13 cellular contexts compared by ENCODE assay signal in the genomic region with DNA sequence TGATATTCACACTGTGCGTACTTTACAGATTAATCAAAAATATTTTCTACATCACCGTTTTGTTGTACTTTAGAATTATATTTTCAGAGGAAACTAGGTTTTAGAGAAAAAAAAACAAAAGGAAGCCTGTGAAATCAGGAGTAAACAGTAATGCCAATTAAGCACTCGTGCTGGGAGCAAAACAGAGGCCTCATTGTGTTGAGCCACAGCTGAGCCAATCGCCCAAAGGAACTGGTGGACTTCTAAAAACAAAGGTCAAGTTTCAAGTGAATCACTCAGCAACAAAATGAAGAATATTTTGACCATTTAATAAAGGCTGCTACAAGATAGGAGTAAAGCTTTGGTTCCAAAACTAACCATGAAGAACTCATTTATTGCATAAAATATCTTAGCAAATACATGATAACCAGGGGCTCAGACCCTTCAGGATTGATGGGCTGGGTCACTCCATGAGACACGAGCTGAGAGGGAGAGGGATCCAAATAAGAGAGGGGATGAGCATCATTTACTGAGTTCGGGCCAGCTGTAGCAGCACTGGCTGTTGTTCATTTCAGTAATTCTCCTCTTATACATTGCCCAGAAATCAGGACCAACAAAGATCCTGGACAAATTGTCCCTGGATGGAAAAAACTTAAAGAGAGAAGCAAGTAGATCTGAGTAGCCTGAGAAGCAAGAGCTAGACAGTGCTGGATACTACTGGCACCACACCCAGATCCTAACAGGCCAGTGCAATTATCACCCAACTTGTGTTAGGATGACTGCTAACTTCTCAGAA. TPM values are rescaled to one million over a fixed set of nuclear protein-coding genes. Genes with fewer than 3 reads are reported as not detected.
DNase-seq lines count a peak whose midpoint lies in the region; ATAC-seq and TF ChIP-seq lines count a peak whose summit lies in the region.
"Had no signal": no experiment of that assay in that cellular context is flagged by ENCODE, and none has a peak within 500 bp of the region (broad histone marks: within the 10 kb centered on the region; RNA-seq: fewer than 3 reads in every experiment).

No MANE protein-coding gene starts in this region.

- TF ChIP-seq CTCF in Panc1 (IDR thresholded peaks at IDR 0.05) (no peak), tibial artery (IDR thresholded peaks at IDR 0.05) (no peak)

- no peaks in the 10 kb centered on the region for H3K36me3 ChIP-seq in Panc1 (ENCODE audit: control insufficient read depth, insufficient read depth, low read length)
- H3K36me3 ChIP-seq in tibial artery = no peaks in the 10 kb centered on the region

- H3K27ac ChIP-seq in Panc1 (ENCODE audit: low read length) (peak overlapping the region; percentile 13; the same call in 1 of the 2 replicates), tibial artery (no peak overlapping the region)

- H3K4me1 ChIP-seq in Panc1 (ENCODE audit: control insufficient read depth, insufficient read depth, low read length) (peaks cover 4% of the 10 kb centered on the region), tibial artery (peaks cover 0 to 10% (median 0%) of the 10 kb centered on the region in 4 donors)

- no TSS peak for BruUV-seq in Panc1 (replicated peaks; lab: Mats Ljungman, UMichigan)

- H3K4me3 ChIP-seq in Panc1 (ENCODE audit: low read depth in 2 of 2, low read length in 2 of 2) (no peak overlapping the region), tibial artery (no peak overlapping the region)

- intact Hi-C loops in Panc1 (cut with micrococcal nuclease; ENCODE audit: unreplicated experiment) = no loop called here
- intact Hi-C loops in tibial artery (cut with DNase I; ENCODE audit: low total_unique reads) = no loop called here

- no peaks in the 10 kb centered on the region for H3K9me3 ChIP-seq in Panc1 (ENCODE audit: control insufficient read depth, insufficient read depth, low read depth, low read length)
- H3K9me3 ChIP-seq in tibial artery = no peaks in the 10 kb centered on the region

- H3K27me3 ChIP-seq in Panc1 (ENCODE audit: control insufficient read depth, insufficient read depth, low read length) = no peaks in the 10 kb centered on the region
- H3K27me3 ChIP-seq in tibial artery = no peaks in the 10 kb centered on the region

- CTCF ChIA-PET in Panc1 (lab: Charles Lee) = interaction anchor here (0.5 kb wide), 1 partner anchor 276 kb away, joined by 4 read pairs; no protein-coding TSS in a partner anchor

- peak; percentile 48; the same call in 1 of the 2 replicates for ATAC-seq in Panc1
- ATAC-seq in HG02970 (IDR thresholded peaks at IDR 0.05; ENCODE audit: low FRiP score, unreplicated experiment) = no peak
- ATAC-seq: activated CD4-positive, alpha-beta T cell treated with anti-CD3 and anti-CD28 coated beads for 36 hours; left lobe of liver had no signal

- POLR2A ChIA-PET in Panc1 (lab: Charles Lee) = no interaction called here

- DNase-seq in AG20443 (ENCODE audit: low spot score) (peak; percentile 22), Panc1 (ENCODE audit: low read depth, low spot score) (no peak), fibroblast of peridontal ligament (ENCODE audit: extremely low read depth) (peak; percentile 40), nucleus accumbens (lab: John Stamatoyannopoulos, UW) (peak in 47 of 56 donors; percentile 1 to 78 (median 46)), tibial artery (no peak), RKO (ENCODE audit: low spot score) (no peak), middle frontal gyrus (ENCODE audit: extremely low spot score, low spot score) (no peak)
- DNase-seq: activated CD4-positive, alpha-beta T cell treated with anti-CD3 and anti-CD28 coated beads for 36 hours; DMS 273 treated with DMSO at 0.1 percent for 48 hours; NCI-H2081 treated with DMSO at 0.1 percent for 48 hours; T-helper 1 cell had no signal

- in situ Hi-C loops in Panc1 (cut with HindIII; ENCODE audit: low pct_unique_long_range_greater_than_20kb, low sequenced_read_pairs) = no loop called here

RNA-seq across cellular contexts. Expression of gene NALCN, which starts 8.3 kb away (rescaled TPM):
- total RNA-seq in Panc1 (2021; ENCODE audit: unreplicated experiment) = 10.9 TPM
- 5.4 TPM for polyA plus RNA-seq in Panc1 (2012; ENCODE audit: insufficient read length)
- total RNA-seq: activated CD4-positive, alpha-beta T cell treated with anti-CD3 and anti-CD28 coated beads for 36 hours had no signal

RNA-seq across cellular contexts. Expression of gene ITGBL1, which starts 27.9 kb away (rescaled TPM):
- 14.3 TPM for total RNA-seq in Panc1 (2021; ENCODE audit: unreplicated experiment)
- polyA plus RNA-seq in Panc1 (2012; ENCODE audit: insufficient read length) = 10.1 TPM
- total RNA-seq: activated CD4-positive, alpha-beta T cell treated with anti-CD3 and anti-CD28 coated beads for 36 hours had no signal

Comparison
In these comparisons a context has a peak if more than half of its experiments do, and no peak if none do; other contexts are left out.
1. DNase-seq: peak in AG20443 (single experiment), fibroblast of peridontal ligament (single experiment) and nucleus accumbens (47 of 56); none in Panc1 (single experiment), tibial artery (0 of 2), RKO (single experiment) and middle frontal gyrus (single experiment).